25 cellular contexts compared by ENCODE assay signal in genomic region chr1:52243221-52243987, GRCh38.
DNase-seq lines count a peak whose midpoint lies in the region; ATAC-seq, FAIRE-seq and TF ChIP-seq lines count a peak whose summit lies in the region.
"Had no signal": no experiment of that assay in that cellular context is flagged by ENCODE, and none has a peak within 500 bp of the region (broad histone marks: within the 10 kb centered on the region; RNA-seq: fewer than 3 reads in every experiment).

No MANE protein-coding gene starts in this region.

- POLR2A ChIA-PET in HepG2 (lab: Yijun Ruan, JAX) = no interaction called here

- no peak overlapping the region for H3K27ac ChIP-seq in HepG2 (ENCODE audit: extremely low read length, insufficient read depth, low read length)
- no peak overlapping the region for H3K27ac ChIP-seq in right lobe of liver
- H3K27ac ChIP-seq: A549; BLaER1 treated with 17β-estradiol and CSF1 and Interleukin-3, amounts not matched to agents 10 nM and 100 nM; SJCRH30 had no signal

- H4K20me1 ChIP-seq in HepG2 (ENCODE audit: insufficient read depth, low read length) = no peaks in the 10 kb centered on the region

- WGBS in HepG2 (ENCODE audit: low lambda C conversion rate) = 96% methylated on average over 3 of the region's 3 CpGs
- 94% methylated on average over 2 of the region's 3 CpGs for WGBS in right lobe of liver (ENCODE audit: insufficient coverage, low coverage, low lambda C conversion rate, missing lambda C conversion rate)

- ATAC-seq in HepG2 (no peak), right lobe of liver (no peak)
- ATAC-seq: A549, PC-3, Right ventricle myocardium inferior, SK-N-SH treated with all-trans-retinoic acid at 6 μM for 48 hours had no signal

- no peak for FAIRE-seq in HepG2 (lab: Jason Lieb, UNC)
- FAIRE-seq: A549, D721Med had no signal

- no peak for TF ChIP-seq RAD21 in HepG2 (CRISPR knock-in tag; IDR thresholded peaks at IDR 0.05)

- no peak for TF ChIP-seq CTCF in HepG2 (CRISPR knock-in tag; IDR thresholded peaks at IDR 0.05)
- no peak for TF ChIP-seq CTCF in right lobe of liver (IDR thresholded peaks at IDR 0.05)
- TF ChIP-seq CTCF in epithelial cell of esophagus (IDR thresholded peaks at IDR 0.05; ENCODE audit: insufficient read depth, low read depth, low read length, missing control alignments) = no peak

- in situ Hi-C loops in HepG2 (cut with HindIII; ENCODE audit: extremely low pct_ligation_motif_present, low pct_unique_long_range_greater_than_20kb) (no loop called here), KBM-7 (cut with MboI; ENCODE audit: low pct_unique_long_range_greater_than_20kb, low sequenced_read_pairs) (no loop called here)

- H3K4me1 ChIP-seq in HepG2 (ENCODE audit: insufficient read depth, low read length) (peaks cover 8% of the 10 kb centered on the region), right lobe of liver (peaks cover 0 to 5% (median 0%) of the 10 kb centered on the region in 4 donors)
- H3K4me1 ChIP-seq: A549, SJCRH30 had no signal

- TF ChIP-seq EP300 in HepG2 (IDR thresholded peaks at IDR 0.05; ENCODE audit: low read depth in 2 of 2, low read length in 2 of 2) (no peak), HepG2 (CRISPR knock-in tag; IDR thresholded peaks at IDR 0.05; ENCODE audit: borderline replicate concordance) (no peak)

- H2AFZ ChIP-seq in HepG2 (ENCODE audit: low read length) = no peak overlapping the region

- H3K36me3 ChIP-seq in HepG2 (replicated peaks in 1 of 2; ENCODE audit: control insufficient read depth in 1 of 2, insufficient read depth in 2 of 2, low read length in 2 of 2) (peaks cover 5 to 11% of the 10 kb centered on the region in 2 experiments; a peak in 2 of 5 replicates), right lobe of liver (no peaks in the 10 kb centered on the region)
- H3K36me3 ChIP-seq: SJCRH30 had no signal

- peaks cover 2% of the 10 kb centered on the region for H3K79me2 ChIP-seq in HepG2 (ENCODE audit: insufficient read depth, low read length)

- DNase-seq in HepG2 (ENCODE audit: low spot score) (no peak), right lobe of liver (no peak), KBM-7 (peak; percentile 19), epithelial cell of esophagus (ENCODE audit: low read depth) (peak; percentile 9), NCI-H2171 (lab: John Stamatoyannopoulos, UW) (no peak), globus pallidus (ENCODE audit: low spot score) (no peak)
- no peak for DNase-seq in stimulated activated naive CD4-positive, alpha-beta T cell treated with Interleukin-2 at 50 U/mL for 16 hours (lab: John Stamatoyannopoulos, UW)
- DNase-seq: AML-193; CD4-positive, alpha-beta T cell; GOT3; HCEC 1CT; Kasumi-1; NCI-H1105 treated with DMSO at 0.1 percent for 48 hours; NCI-H2029; NCI-H446 treated with DMSO at 0.1 percent for 48 hours; NCI-H526; NCI-H82; NK-92 treated with Interleukin-12 subunit alpha and Interleukin-12 subunit beta, amount 100 ng/mL, for 24 hours; PC-3; SJCRH30 had no signal

- H3K4me2 ChIP-seq in HepG2 (ENCODE audit: low read depth, low read length) = no peak overlapping the region
- H3K4me2 ChIP-seq: A549; BLaER1 treated with 17β-estradiol and CSF1 and Interleukin-3, amounts not matched to agents 10 nM and 100 nM had no signal

- H3K27me3 ChIP-seq in HepG2 (ENCODE audit: control insufficient read depth in 1 of 2, insufficient read depth in 2 of 2, low read length in 2 of 2) = no peaks in the 10 kb centered on the region; a peak in 1 of 5 replicates
- H3K27me3 ChIP-seq in right lobe of liver = no peaks in the 10 kb centered on the region
- H3K27me3 ChIP-seq: SJCRH30 had no signal

- H3K4me3 ChIP-seq in HepG2 (replicated peaks in 1 of 3; ENCODE audit: insufficient read depth in 1 of 3, low read depth in 2 of 3, low read length in 3 of 3) = no peak overlapping the region
- H3K4me3 ChIP-seq in right lobe of liver = no peak overlapping the region
- no peak overlapping the region for H3K4me3 ChIP-seq in epithelial cell of esophagus (ENCODE audit: low read length)
- H3K4me3 ChIP-seq: A549; BLaER1 treated with 17β-estradiol and CSF1 and Interleukin-3, amounts not matched to agents 10 nM and 100 nM; SJCRH30 had no signal

- H3K9me3 ChIP-seq in HepG2 (ENCODE audit: low read length) (no peaks in the 10 kb centered on the region), right lobe of liver (no peaks in the 10 kb centered on the region)
- H3K9me3 ChIP-seq: A549, SJCRH30 had no signal

- intact Hi-C loops in HepG2 (cut with micrococcal nuclease; ENCODE audit: unreplicated experiment) = no loop called here
- intact Hi-C loops in right lobe of liver (cut with DNase I) = no loop called here

- CTCF ChIA-PET in HepG2 (lab: Yijun Ruan, JAX; ENCODE audit: low intra/inter-chr PET ratio, low total read pairs) = no interaction called here

- TSS peak; percentile 14 for BruUV-seq in HepG2 (replicated peaks; lab: Mats Ljungman, UMichigan)

- no peak for TF ChIP-seq POLR2A in HepG2 (IDR thresholded peaks at IDR 0.05; ENCODE audit: insufficient read depth in 1 of 2, low read depth in 2 of 2, low read length in 2 of 2)
- no peak for TF ChIP-seq POLR2A in right lobe of liver (IDR thresholded peaks at IDR 0.05)

- no peak overlapping the region for H3K9ac ChIP-seq in HepG2 (ENCODE audit: insufficient read depth, low read depth, low read length)
- H3K9ac ChIP-seq: BLaER1 treated with 17β-estradiol and CSF1 and Interleukin-3, amounts not matched to agents 10 nM and 100 nM had no signal

TF ChIP-seq in HepG2, 621 proteins besides CTCF, POLR2A, EP300 and RAD21:
- TF ChIP-seq MAFK (conservative IDR thresholded peaks at IDR 0.05 in 1 of 2, IDR thresholded peaks at IDR 0.05 in 1 of 2; ENCODE audit: low read length in 2 of 2) = peak; percentile 21 to 22; a peak in 1 of 4 replicates
- TF ChIP-seq, protein P1, sequence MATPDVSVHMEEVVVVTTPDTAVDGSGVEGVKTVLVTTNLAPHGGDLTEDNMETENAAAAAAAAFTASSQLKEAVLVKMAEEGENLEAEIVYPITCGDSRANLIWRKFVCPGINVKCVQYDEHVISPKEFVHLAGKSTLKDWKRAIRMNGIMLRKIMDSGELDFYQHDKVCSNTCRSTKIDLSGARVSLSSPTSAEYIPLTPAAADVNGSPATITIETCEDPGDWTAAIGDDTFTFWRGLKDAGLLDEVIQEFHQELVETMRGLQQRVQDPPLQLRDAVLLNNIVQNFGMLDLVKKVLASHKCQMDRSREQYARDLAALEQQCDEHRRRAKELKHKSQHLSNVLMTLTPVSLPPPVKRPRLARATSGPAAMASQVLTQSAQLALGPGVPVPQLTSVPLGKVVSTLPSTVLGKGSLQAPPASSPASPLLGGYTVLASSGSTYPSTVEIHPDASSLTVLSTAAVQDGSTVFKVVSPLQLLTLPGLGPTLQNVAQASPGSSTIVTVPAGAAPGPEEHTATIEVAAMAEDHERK (CRISPR knock-in tag; IDR thresholded peaks at IDR 0.05; ENCODE audit: low read depth) = no peak
TF ChIP-seq in HepG2: peak in this region for 1.

Comparison
In these comparisons a context has a peak if more than half of its experiments do, and no peak if none do; other contexts are left out.
1. DNase-seq: peak in KBM-7 (single experiment) and epithelial cell of esophagus (single experiment); none in HepG2 (single experiment), right lobe of liver (0 of 3), NCI-H2171 (single experiment), globus pallidus (single experiment) and stimulated activated naive CD4-positive, alpha-beta T cell treated with Interleukin-2 at 50 U/mL for 16 hours (single experiment).